Comparison of ENCODE assay signal across 1 cellular context in the genomic region with DNA sequence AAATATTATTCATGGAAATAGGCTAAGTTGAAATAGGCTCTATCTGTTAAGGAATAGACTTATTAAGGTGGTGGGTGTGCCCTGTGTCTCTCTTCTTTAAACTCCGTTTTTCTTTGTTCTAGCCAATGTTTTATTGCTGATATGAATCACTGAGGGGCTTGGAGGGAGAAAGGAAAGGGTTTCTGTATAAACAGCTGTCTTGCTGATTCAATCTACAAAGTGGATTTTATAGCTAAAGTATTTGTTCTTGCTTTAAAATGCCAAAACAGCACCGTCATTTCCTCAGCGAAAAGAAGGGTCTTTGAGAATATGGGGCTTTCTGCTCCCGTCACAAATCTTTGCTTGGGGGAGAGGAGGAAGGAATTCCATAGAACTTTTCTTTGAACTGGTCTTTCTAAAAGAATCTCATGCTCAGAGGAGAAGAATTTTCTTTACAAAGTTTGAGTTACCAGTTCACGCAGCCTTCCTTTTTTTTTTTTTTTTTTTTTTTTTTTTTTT.
TF ChIP-seq lines count a peak whose summit lies in the region.

No MANE protein-coding gene starts in this region.

TF ChIP-seq in WTC11, 78 proteins besides CTCF, POLR2A, EP300 and RAD21 (continued from another document):
- TF ChIP-seq SP1 (CRISPR knock-in tag; conservative IDR thresholded peaks at IDR 0.05), result no peak
- no peak for TF ChIP-seq RELA (CRISPR knock-in tag; IDR thresholded peaks at IDR 0.05; ENCODE audit: borderline replicate concordance)
- no peak for TF ChIP-seq ZNF423 (CRISPR knock-in tag; IDR thresholded peaks at IDR 0.05)
- no peak for TF ChIP-seq JAZF1 (CRISPR knock-in tag; IDR thresholded peaks at IDR 0.05)
- TF ChIP-seq OVOL2 (CRISPR knock-in tag; IDR thresholded peaks at IDR 0.05; ENCODE audit: borderline replicate concordance), result no peak
- TF ChIP-seq, protein P1, sequence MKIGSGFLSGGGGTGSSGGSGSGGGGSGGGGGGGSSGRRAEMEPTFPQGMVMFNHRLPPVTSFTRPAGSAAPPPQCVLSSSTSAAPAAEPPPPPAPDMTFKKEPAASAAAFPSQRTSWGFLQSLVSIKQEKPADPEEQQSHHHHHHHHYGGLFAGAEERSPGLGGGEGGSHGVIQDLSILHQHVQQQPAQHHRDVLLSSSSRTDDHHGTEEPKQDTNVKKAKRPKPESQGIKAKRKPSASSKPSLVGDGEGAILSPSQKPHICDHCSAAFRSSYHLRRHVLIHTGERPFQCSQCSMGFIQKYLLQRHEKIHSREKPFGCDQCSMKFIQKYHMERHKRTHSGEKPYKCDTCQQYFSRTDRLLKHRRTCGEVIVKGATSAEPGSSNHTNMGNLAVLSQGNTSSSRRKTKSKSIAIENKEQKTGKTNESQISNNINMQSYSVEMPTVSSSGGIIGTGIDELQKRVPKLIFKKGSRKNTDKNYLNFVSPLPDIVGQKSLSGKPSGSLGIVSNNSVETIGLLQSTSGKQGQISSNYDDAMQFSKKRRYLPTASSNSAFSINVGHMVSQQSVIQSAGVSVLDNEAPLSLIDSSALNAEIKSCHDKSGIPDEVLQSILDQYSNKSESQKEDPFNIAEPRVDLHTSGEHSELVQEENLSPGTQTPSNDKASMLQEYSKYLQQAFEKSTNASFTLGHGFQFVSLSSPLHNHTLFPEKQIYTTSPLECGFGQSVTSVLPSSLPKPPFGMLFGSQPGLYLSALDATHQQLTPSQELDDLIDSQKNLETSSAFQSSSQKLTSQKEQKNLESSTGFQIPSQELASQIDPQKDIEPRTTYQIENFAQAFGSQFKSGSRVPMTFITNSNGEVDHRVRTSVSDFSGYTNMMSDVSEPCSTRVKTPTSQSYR (CRISPR knock-in tag; IDR thresholded peaks at IDR 0.05), result no peak
- TF ChIP-seq ELF4 (CRISPR knock-in tag; IDR thresholded peaks at IDR 0.05; ENCODE audit: low read depth), result no peak
- TF ChIP-seq, protein P2, sequence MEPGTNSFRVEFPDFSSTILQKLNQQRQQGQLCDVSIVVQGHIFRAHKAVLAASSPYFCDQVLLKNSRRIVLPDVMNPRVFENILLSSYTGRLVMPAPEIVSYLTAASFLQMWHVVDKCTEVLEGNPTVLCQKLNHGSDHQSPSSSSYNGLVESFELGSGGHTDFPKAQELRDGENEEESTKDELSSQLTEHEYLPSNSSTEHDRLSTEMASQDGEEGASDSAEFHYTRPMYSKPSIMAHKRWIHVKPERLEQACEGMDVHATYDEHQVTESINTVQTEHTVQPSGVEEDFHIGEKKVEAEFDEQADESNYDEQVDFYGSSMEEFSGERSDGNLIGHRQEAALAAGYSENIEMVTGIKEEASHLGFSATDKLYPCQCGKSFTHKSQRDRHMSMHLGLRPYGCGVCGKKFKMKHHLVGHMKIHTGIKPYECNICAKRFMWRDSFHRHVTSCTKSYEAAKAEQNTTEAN (CRISPR knock-in tag; IDR thresholded peaks at IDR 0.05), result no peak
- TF ChIP-seq ESRRA (CRISPR knock-in tag; IDR thresholded peaks at IDR 0.05; ENCODE audit: borderline replicate concordance), result no peak
- TF ChIP-seq ZNF121 (CRISPR knock-in tag; IDR thresholded peaks at IDR 0.05), result no peak
- TF ChIP-seq SOX15 (CRISPR knock-in tag; IDR thresholded peaks at IDR 0.05), result no peak
